Comparison of ENCODE assay signal across 24 cellular contexts in the genomic region with DNA sequence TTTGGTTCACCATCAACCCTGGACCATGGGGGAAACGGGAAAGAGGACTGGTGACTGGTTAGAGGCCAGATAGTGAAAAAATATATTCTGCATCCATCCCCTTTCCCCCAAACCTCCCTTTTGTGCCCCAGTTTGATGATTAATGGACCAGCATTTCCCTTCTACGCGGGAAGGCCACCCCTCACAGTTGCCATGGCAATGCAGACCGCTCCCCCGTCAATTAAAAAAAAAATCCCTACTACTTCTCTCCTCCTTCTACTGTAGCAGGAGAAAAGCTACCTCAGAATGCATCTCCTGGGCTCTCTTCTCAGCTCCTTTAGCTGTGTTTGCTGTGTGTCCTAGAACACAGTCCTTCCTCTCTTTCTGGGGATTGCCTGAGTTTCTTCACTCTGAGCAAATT. TPM values are rescaled to one million over a fixed set of nuclear protein-coding genes. Genes with fewer than 3 reads are reported as not detected.
DNase-seq lines count a peak whose midpoint lies in the region; ATAC-seq and TF ChIP-seq lines count a peak whose summit lies in the region.
"Had no signal": no experiment of that assay in that cellular context is flagged by ENCODE, and none has a peak within 500 bp of the region (broad histone marks: within the 10 kb centered on the region; RNA-seq: fewer than 3 reads in every experiment).

No MANE protein-coding gene starts in this region.

- no TSS peak for BruUV-seq in PC-3 (replicated peaks; lab: Mats Ljungman, UMichigan)

- peaks cover 7% of the 10 kb centered on the region for H3K79me1 ChIP-seq in trophoblast cell (ENCODE audit: low read length)

- intact Hi-C loops in PC-3 (cut with micrococcal nuclease), result loop anchor here (5.0 kb wide), 1 partner anchor 102 kb away; a partner anchor contains a TSS
- intact Hi-C loops in activated T-helper 2 cell treated with anti-CD3 and anti-CD28 coated beads, Interferon-gamma antibody, Interleukin-2, Interleukin-4, amounts not matched to agents 10 μg/mL and 5 μg/mL and 100 μg/mL, durations not matched to agents 14 hours and 24 hours and 36 hours (cut with micrococcal nuclease), result loop anchor here (5.0 kb wide), 1 partner anchor 63 kb away; no protein-coding TSS in a partner anchor
- intact Hi-C loops in lower leg skin (cut with DNase I; ENCODE audit: low total_unique reads), result no loop called here

- peak; percentile 18 for DNase-seq in NCI-H2227 (lab: John Stamatoyannopoulos, UW; ENCODE audit: unreplicated experiment)
- no peak for DNase-seq in NCI-H2227 treated with DMSO at 0.1 percent for 48 hours (lab: John Stamatoyannopoulos, UW)
- DNase-seq in PC-3, result no peak
- no peak for DNase-seq in glutamatergic neuron
- DNase-seq in trophoblast cell, result no peak
- no peak for DNase-seq in immature natural killer cell
- no peak for DNase-seq in activated T-helper 2 cell treated with anti-CD3 and anti-CD28 coated beads, Interferon-gamma antibody, Interleukin-2, Interleukin-4, amounts not matched to agents 10 μg/mL and 5 μg/mL and 100 μg/mL, durations not matched to agents 14 hours and 24 hours and 36 hours (ENCODE audit: low spot score)
- DNase-seq in lower leg skin (ENCODE audit: low spot score in 2 of 2), result no peak
- DNase-seq: 8988T; activated CD4-positive, CD25-positive, alpha-beta regulatory T cell treated with anti-CD3 and anti-CD28 coated beads, Interleukin-2, amount 50 U/mL, for 72 hours; Caco-2; effector memory CD4-positive, alpha-beta T cell; esophagus squamous epithelium; Karpas-422; NCI-H187; NCI-H345; PC-9; psoas muscle; SIG-M5; stimulated activated CD4-positive, alpha-beta T cell treated with anti-CD3 and anti-CD28 coated beads, Interleukin-1b, Interleukin-23, amount 100 ng/mL, for 48 hours; stimulated activated naive CD4-positive, alpha-beta T cell; testis had no signal

- peaks cover 38% of the 10 kb centered on the region for H4K20me1 ChIP-seq in PC-3 (ENCODE audit: low read length)

- no peak overlapping the region for H2AK5ac ChIP-seq in trophoblast cell (ENCODE audit: low read length)

- H3K36me3 Mint-ChIP-seq in glutamatergic neuron (ENCODE audit: unreplicated experiment) (no peaks in the 10 kb centered on the region), immature natural killer cell (peaks cover 0 to 4% (median 0%) of the 10 kb centered on the region in 3 donors)
- H3K36me3 Mint-ChIP-seq in activated T-helper 2 cell treated with anti-CD3 and anti-CD28 coated beads, Interferon-gamma antibody, Interleukin-2, Interleukin-4, amounts not matched to agents 10 μg/mL and 5 μg/mL and 100 μg/mL, durations not matched to agents 14 hours and 24 hours and 36 hours (ENCODE audit: low read depth), result peaks cover 17% of the 10 kb centered on the region
- H3K36me3 Mint-ChIP-seq: activated naive CD8-positive, alpha-beta T cell had no signal

- H4K12ac ChIP-seq in trophoblast cell (ENCODE audit: low read depth, low read length), result no peak overlapping the region

- H3K9me3 ChIP-seq in PC-3 (ENCODE audit: low read length) (no peaks in the 10 kb centered on the region), trophoblast cell (ENCODE audit: insufficient read depth, low read depth, low read length) (no peaks in the 10 kb centered on the region)
- H3K9me3 ChIP-seq: Caco-2, esophagus squamous epithelium, neutrophil, psoas muscle, testis had no signal

- no CpG with 5 or more reads among the region's 5 CpGs for WGBS in trophoblast cell (ENCODE audit: extremely low coverage, insufficient coverage, insufficient read length)
- WGBS in lower leg skin, 2 donors, result 83 to 84% methylated on average over 5 of the region's 5 CpGs

- no peak overlapping the region for H3K14ac ChIP-seq in trophoblast cell (ENCODE audit: low read length)

- no peak overlapping the region for H3K9ac ChIP-seq in PC-3 (ENCODE audit: low read length)
- H3K9ac ChIP-seq in trophoblast cell (ENCODE audit: low read length), result no peak overlapping the region

- TF ChIP-seq CTCF in PC-3 (conservative IDR thresholded peaks at IDR 0.05; ENCODE audit: low read depth, low read length) (no peak), glutamatergic neuron (IDR thresholded peaks at IDR 0.05; ENCODE audit: partially characterized antibody, unreplicated experiment) (no peak), lower leg skin (IDR thresholded peaks at IDR 0.05) (no peak)

- ATAC-seq in PC-3, result no peak
- ATAC-seq: psoas muscle had no signal

- H3K4me2 ChIP-seq in PC-3 (ENCODE audit: low read length) (0 out of 2 replicates have a peak overlapping the region, but pooled peaks have one; percentile 48), trophoblast cell (ENCODE audit: low read length) (no peak overlapping the region)
- H3K4me2 ChIP-seq: PC-9 had no signal

- no peak overlapping the region for H2BK12ac ChIP-seq in trophoblast cell (ENCODE audit: low read length)

- H3K79me2 ChIP-seq in PC-3 (ENCODE audit: low read length) (peaks cover 79% of the 10 kb centered on the region), trophoblast cell (ENCODE audit: control insufficient read depth, insufficient read depth, low read length, poor library complexity) (peaks cover 13% of the 10 kb centered on the region)

- CTCF ChIA-PET in PC-3 (lab: Charles Lee), result interaction anchor here (0.6 kb wide), 1 partner anchor 155 kb away, joined by 3 read pairs; no protein-coding TSS in a partner anchor

- H3K36me3 ChIP-seq in PC-3 (ENCODE audit: low read depth, low read length) (no peaks in the 10 kb centered on the region), trophoblast cell (ENCODE audit: control insufficient read depth in 1 of 2, insufficient read depth in 2 of 2, low read length in 2 of 2) (no peaks in the 10 kb centered on the region)
- H3K36me3 ChIP-seq: esophagus squamous epithelium, neutrophil had no signal

- H3K27me3 Mint-ChIP-seq in glutamatergic neuron (ENCODE audit: unreplicated experiment) (peaks cover 5% of the 10 kb centered on the region), immature natural killer cell (ENCODE audit: low read depth in 3 of 3) (peaks cover 6 to 17% (median 8%) of the 10 kb centered on the region in 3 donors)
- peaks cover 21% of the 10 kb centered on the region for H3K27me3 Mint-ChIP-seq in activated T-helper 2 cell treated with anti-CD3 and anti-CD28 coated beads, Interferon-gamma antibody, Interleukin-2, Interleukin-4, amounts not matched to agents 10 μg/mL and 5 μg/mL and 100 μg/mL, durations not matched to agents 14 hours and 24 hours and 36 hours (ENCODE audit: low read depth)
- H3K27me3 Mint-ChIP-seq: activated naive CD8-positive, alpha-beta T cell had no signal

- H4K91ac ChIP-seq in trophoblast cell (ENCODE audit: low read depth, low read length), result no peak overlapping the region

- H3K4me1 Mint-ChIP-seq in glutamatergic neuron (ENCODE audit: low read depth, unreplicated experiment) (peaks cover 22% of the 10 kb centered on the region), immature natural killer cell (peaks cover 50 to 63% of the 10 kb centered on the region in 2 donors)
- peaks cover 36% of the 10 kb centered on the region for H3K4me1 Mint-ChIP-seq in activated T-helper 2 cell treated with anti-CD3 and anti-CD28 coated beads, Interferon-gamma antibody, Interleukin-2, Interleukin-4, amounts not matched to agents 10 μg/mL and 5 μg/mL and 100 μg/mL, durations not matched to agents 14 hours and 24 hours and 36 hours (ENCODE audit: low read depth)

- H3K27ac ChIP-seq in PC-3 (ENCODE audit: low read length), result no peak overlapping the region
- H3K27ac ChIP-seq in trophoblast cell (ENCODE audit: low read depth, low read length), result no peak overlapping the region
- H3K27ac ChIP-seq: esophagus squamous epithelium, neutrophil, PC-9, psoas muscle, testis had no signal

- POLR2A ChIA-PET in PC-3 (lab: Charles Lee; ENCODE audit: unreplicated experiment), result no interaction called here

- peak overlapping the region; percentile 66 for H3K4ac ChIP-seq in trophoblast cell (ENCODE audit: low read depth, low read length)

- H3K27ac Mint-ChIP-seq in glutamatergic neuron (ENCODE audit: unreplicated experiment) (no peak overlapping the region), immature natural killer cell (peak overlapping the region in 1 of 6 donors; percentile 14)
- H3K27ac Mint-ChIP-seq in activated T-helper 2 cell treated with anti-CD3 and anti-CD28 coated beads, Interferon-gamma antibody, Interleukin-2, Interleukin-4, amounts not matched to agents 10 μg/mL and 5 μg/mL and 100 μg/mL, durations not matched to agents 14 hours and 24 hours and 36 hours, result no peak overlapping the region
- H3K27ac Mint-ChIP-seq: activated naive CD8-positive, alpha-beta T cell had no signal

- TF ChIP-seq POLR2A in lower leg skin (IDR thresholded peaks at IDR 0.05), result no peak

- H4K8ac ChIP-seq in trophoblast cell (ENCODE audit: low read depth, low read length), result no peak overlapping the region

- H2BK5ac ChIP-seq in trophoblast cell (ENCODE audit: low read depth, low read length, poor library complexity), result no peak overlapping the region

- no peak overlapping the region for H3K23ac ChIP-seq in trophoblast cell (ENCODE audit: low read length)

- H3K4me1 ChIP-seq in PC-3 (ENCODE audit: insufficient read depth, low read length) (peaks cover 31% of the 10 kb centered on the region), trophoblast cell (ENCODE audit: control insufficient read depth in 1 of 2, insufficient read depth in 2 of 2, low read length in 2 of 2) (peaks cover 3 to 7% of the 10 kb centered on the region in 2 experiments)

- H3K4me3 Mint-ChIP-seq in glutamatergic neuron (ENCODE audit: unreplicated experiment), result peak overlapping the region; percentile 43
- H3K4me3 Mint-ChIP-seq in immature natural killer cell, result peak overlapping the region in 1 of 5 donors; percentile 92
- H3K4me3 Mint-ChIP-seq in activated T-helper 2 cell treated with anti-CD3 and anti-CD28 coated beads, Interferon-gamma antibody, Interleukin-2, Interleukin-4, amounts not matched to agents 10 μg/mL and 5 μg/mL and 100 μg/mL, durations not matched to agents 14 hours and 24 hours and 36 hours (ENCODE audit: low read depth), result no peak overlapping the region
- H3K4me3 Mint-ChIP-seq: activated naive CD8-positive, alpha-beta T cell had no signal

- H3K27me3 ChIP-seq in PC-3 (ENCODE audit: low read length), result no peaks in the 10 kb centered on the region
- H3K27me3 ChIP-seq in trophoblast cell (ENCODE audit: insufficient read depth, low read length), result no peaks in the 10 kb centered on the region
- H3K27me3 ChIP-seq: testis had no signal

- no peaks in the 10 kb centered on the region for H3K9me2 ChIP-seq in PC-3 (replicated peaks; ENCODE audit: low read length)

- H3F3A ChIP-seq in PC-3 (ENCODE audit: low read length, unreplicated experiment), result no peaks in the 10 kb centered on the region

- H3K9me3 Mint-ChIP-seq in glutamatergic neuron (ENCODE audit: unreplicated experiment) (peaks cover 8% of the 10 kb centered on the region), immature natural killer cell (no peaks in the 10 kb centered on the region)
- no peaks in the 10 kb centered on the region for H3K9me3 Mint-ChIP-seq in activated T-helper 2 cell treated with anti-CD3 and anti-CD28 coated beads, Interferon-gamma antibody, Interleukin-2, Interleukin-4, amounts not matched to agents 10 μg/mL and 5 μg/mL and 100 μg/mL, durations not matched to agents 14 hours and 24 hours and 36 hours

- no peak overlapping the region for H3K18ac ChIP-seq in trophoblast cell (ENCODE audit: low read length)

- no peak overlapping the region for H2AFZ ChIP-seq in PC-3 (ENCODE audit: low read length)
- no peak overlapping the region for H2AFZ ChIP-seq in trophoblast cell (ENCODE audit: insufficient read depth, low read length, poor library complexity)
- H2AFZ ChIP-seq: PC-9 had no signal

- no peak overlapping the region for H2BK120ac ChIP-seq in trophoblast cell (ENCODE audit: insufficient read depth, low read length, poor library complexity)

- H3K4me3 ChIP-seq in PC-3 (ENCODE audit: low read length) (no peak overlapping the region), trophoblast cell (ENCODE audit: low read depth, low read length) (no peak overlapping the region), lower leg skin (ENCODE audit: low read depth, poor library complexity, severe bottlenecking) (no peak overlapping the region)
- H3K4me3 ChIP-seq: esophagus squamous epithelium, PC-9, psoas muscle, testis had no signal

RNA-seq across cellular contexts. Expression of a gene that starts 4.0 kb away (rescaled TPM):
- total RNA-seq in PC-3 (2014; rRNA removed) (18.8 and 19.9 TPM in 2 replicates), glutamatergic neuron (ENCODE audit: unreplicated experiment) (29.9 TPM), lower leg skin (10 to 100 TPM; 12.8 to 18.5 (median 16.2) TPM)
- polyA plus RNA-seq in trophoblast cell (2013), result 10.8 and 11.1 TPM in 2 replicates
- polyA plus RNA-seq in immature natural killer cell, result 1 to 10 TPM; 2.1 to 6.1 (median 3.4) TPM
- total RNA-seq in activated T-helper 2 cell treated with anti-CD3 and anti-CD28 coated beads, Interferon-gamma antibody, Interleukin-2, Interleukin-4, amounts not matched to agents 10 μg/mL and 5 μg/mL and 100 μg/mL, durations not matched to agents 14 hours and 24 hours and 36 hours, result 26.5 and 26.7 TPM in 2 replicates

RNA-seq across cellular contexts. Expression of a gene that starts 26.0 kb away (rescaled TPM):
- total RNA-seq in PC-3 (2014; rRNA removed) (12.2 and 13.0 TPM in 2 replicates), glutamatergic neuron (ENCODE audit: unreplicated experiment) (3.9 TPM), lower leg skin (1 to 10 TPM; 5.6 to 10.0 (median 8.8) TPM)
- polyA plus RNA-seq in trophoblast cell (2013), result 11.9 and 12.2 TPM in 2 replicates
- 1 to 10 TPM; 1.9 to 3.6 (median 3.3) TPM for polyA plus RNA-seq in immature natural killer cell
- total RNA-seq in activated T-helper 2 cell treated with anti-CD3 and anti-CD28 coated beads, Interferon-gamma antibody, Interleukin-2, Interleukin-4, amounts not matched to agents 10 μg/mL and 5 μg/mL and 100 μg/mL, durations not matched to agents 14 hours and 24 hours and 36 hours, result 11.8 and 12.2 TPM in 2 replicates

RNA-seq across cellular contexts. Expression of a gene that starts 39.1 kb away (rescaled TPM):
- total RNA-seq in PC-3 (2014; rRNA removed) (58.9 and 59.4 TPM in 2 replicates), glutamatergic neuron (ENCODE audit: unreplicated experiment) (44.3 TPM), lower leg skin (10 to 100 TPM in 3 of 4 donors, 1 to 10 TPM in 1; 5.9 to 21.1 (median 12.6) TPM)
- polyA plus RNA-seq in trophoblast cell (2013), result 9.5 and 9.7 TPM in 2 replicates
- polyA plus RNA-seq in immature natural killer cell, result 10 to 100 TPM; 41.8 to 63.0 (median 60.6) TPM
- total RNA-seq in activated T-helper 2 cell treated with anti-CD3 and anti-CD28 coated beads, Interferon-gamma antibody, Interleukin-2, Interleukin-4, amounts not matched to agents 10 μg/mL and 5 μg/mL and 100 μg/mL, durations not matched to agents 14 hours and 24 hours and 36 hours, result 75.2 and 79.4 TPM in 2 replicates
